Comparison of ENCODE assay signal across 16 cellular contexts in the genomic region with DNA sequence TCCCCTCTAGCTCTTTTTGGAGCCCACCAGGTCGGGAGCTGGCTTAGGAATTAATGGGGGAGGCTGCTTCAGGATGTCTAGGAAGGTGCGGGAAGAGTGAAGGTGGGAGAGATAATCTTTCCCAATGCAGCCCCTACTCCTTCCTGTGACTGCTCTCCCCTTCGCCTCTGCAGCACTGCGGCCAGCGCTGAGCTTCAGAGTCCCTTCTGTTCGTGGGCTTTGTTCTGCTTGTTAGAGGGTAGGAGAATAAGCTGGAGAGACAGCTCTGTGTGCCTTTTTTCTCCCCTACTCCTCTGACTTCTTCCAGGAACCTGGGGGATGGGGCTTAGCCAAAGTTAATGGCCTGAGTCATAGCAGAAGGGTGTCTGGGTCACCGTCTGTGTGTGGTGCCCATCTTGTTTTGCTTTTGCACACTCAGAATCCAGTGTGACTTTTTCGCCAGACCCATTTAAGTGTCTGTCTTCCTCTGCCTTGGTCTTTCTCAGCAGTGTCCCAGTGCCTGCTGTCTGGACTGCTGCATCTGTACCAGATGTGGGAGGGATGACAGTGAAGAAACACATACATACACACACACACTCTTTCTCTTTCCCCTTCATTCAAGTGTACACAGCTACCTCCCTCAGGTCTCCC. TPM values are rescaled to one million over a fixed set of nuclear protein-coding genes. Genes with fewer than 3 reads are reported as not detected.
A peak's percentile ranks its signal among the peaks of the same experiment; 100 is the strongest.
DNase-seq lines count a peak whose midpoint lies in the region; ATAC-seq and TF ChIP-seq lines count a peak whose summit lies in the region.
"Had no signal": no experiment of that assay in that cellular context is flagged by ENCODE, and none has a peak within 500 bp of the region (broad histone marks: within the 10 kb centered on the region; RNA-seq: fewer than 3 reads in every experiment).

No MANE protein-coding gene starts in this region.

- intact Hi-C loops in IMR-90 (cut with micrococcal nuclease), result no loop called here

- H3K4me1 Mint-ChIP-seq in endodermal cell (peaks cover 11% of the 10 kb centered on the region), neural progenitor cell (peaks cover 43% of the 10 kb centered on the region)
- H3K4me1 Mint-ChIP-seq in activated T-cell treated with anti-CD3 and anti-CD28 coated beads, Interleukin-2, amount 50 U/mL, for 4 hours (ENCODE audit: low read depth), result peaks cover 7% of the 10 kb centered on the region

- in situ Hi-C loops in IMR-90 (cut with MboI; ENCODE audit: low sequenced_read_pairs), result no loop called here

- H4K8ac ChIP-seq in IMR-90 (ENCODE audit: low read depth in 2 of 2, low read length in 2 of 2), result no peak overlapping the region

- H3K79me2 ChIP-seq in neural progenitor cell (ENCODE audit: low read depth), result peaks cover 40% of the 10 kb centered on the region

- no peak overlapping the region for H3K56ac ChIP-seq in IMR-90 (ENCODE audit: extremely low read depth, insufficient read depth, low read length)

- H3F3A ChIP-seq in neural progenitor cell (ENCODE audit: low read depth), result peaks cover 52% of the 10 kb centered on the region

- H3K36me3 Mint-ChIP-seq in endodermal cell (ENCODE audit: low read depth) (no peaks in the 10 kb centered on the region), neural progenitor cell (no peaks in the 10 kb centered on the region)
- no peaks in the 10 kb centered on the region for H3K36me3 Mint-ChIP-seq in activated T-cell treated with anti-CD3 and anti-CD28 coated beads, Interleukin-2, amount 50 U/mL, for 4 hours (ENCODE audit: insufficient read depth)

- no peak overlapping the region for H3K18ac ChIP-seq in IMR-90 (ENCODE audit: low read depth, low read length)

- H3K27ac ChIP-seq in IMR-90 (ENCODE audit: insufficient read depth, low read length) (no peak overlapping the region), endodermal cell (ENCODE audit: low read depth, low read length) (peak overlapping the region; percentile 25), neural progenitor cell (peak overlapping the region; percentile 59)

- H2BK120ac ChIP-seq in IMR-90 (ENCODE audit: low read depth, low read length), result no peak overlapping the region

- TF ChIP-seq CTCF in IMR-90 (conservative IDR thresholded peaks at IDR 0.05; ENCODE audit: low read depth, low read length), result no peak
- no peak for TF ChIP-seq CTCF in endodermal cell (conservative IDR thresholded peaks at IDR 0.05)
- no peak for TF ChIP-seq CTCF in neural progenitor cell (IDR thresholded peaks at IDR 0.05)

- H4K91ac ChIP-seq in IMR-90 (ENCODE audit: insufficient read depth, low read depth, low read length), result no peak overlapping the region

- H3K27me3 Mint-ChIP-seq in endodermal cell (ENCODE audit: insufficient read depth) (peaks cover 32% of the 10 kb centered on the region), neural progenitor cell (ENCODE audit: insufficient read depth, low read depth) (peaks cover 36% of the 10 kb centered on the region)
- peaks cover 7% of the 10 kb centered on the region for H3K27me3 Mint-ChIP-seq in activated T-cell treated with anti-CD3 and anti-CD28 coated beads, Interleukin-2, amount 50 U/mL, for 4 hours (ENCODE audit: low read depth)

- no peak overlapping the region; the same call in 2 of the 3 replicates for H2BK15ac ChIP-seq in IMR-90 (ENCODE audit: low read depth, low read length)

- H2AK5ac ChIP-seq in IMR-90 (ENCODE audit: low read depth, low read length), result no peak overlapping the region

- no peak overlapping the region for H3K4me3 ChIP-seq in IMR-90 (ENCODE audit: insufficient read depth, low read depth, low read length)
- H3K4me3 ChIP-seq in endodermal cell (ENCODE audit: low read length), result no peak overlapping the region
- peak overlapping the region; percentile 10 for H3K4me3 ChIP-seq in neural progenitor cell
- H3K4me3 ChIP-seq: mucosa of descending colon had no signal

- WGBS in IMR-90 (ENCODE audit: extremely low coverage in 2 of 2, insufficient read length in 1 of 2), 2 experiments, result 80% methylated on average over 1 of the region's 8 CpGs; no CpG with 5 or more reads in 1 of the 2 experiments
- WGBS in endodermal cell (ENCODE audit: insufficient coverage in 1 of 2, insufficient read length in 1 of 2), 2 experiments, result 76 to 100% methylated on average over 1 to 6 of the region's 8 CpGs

- ATAC-seq in IMR-90 (ENCODE audit: low read depth), result peak; percentile 39
- ATAC-seq in activated T-cell treated with anti-CD3 and anti-CD28 coated beads, Interleukin-2, amount 50 U/mL, for 4 hours, result no peak
- ATAC-seq: activated CD8-positive, alpha-beta T cell treated with anti-CD3 and anti-CD28 coated beads, Interleukin-2, amount 10 ng/mL, durations not matched to agents 7 days and 5 days; mucosa of descending colon; sciatic nerve had no signal

- no peak overlapping the region for H2BK5ac ChIP-seq in IMR-90 (ENCODE audit: low read depth, low read length, poor library complexity, severe bottlenecking)

- dilution Hi-C loops in IMR-90 (cut with HindIII; ENCODE audit: low sequenced_read_pairs, unreplicated experiment), result loop anchor here (25.0 kb wide), 1 partner anchor 109 kb away; no protein-coding TSS in a partner anchor

- no peak overlapping the region; the same call in 1 of the 2 replicates for H3K14ac ChIP-seq in IMR-90 (replicated peaks; ENCODE audit: low read depth, low read length)

- no peak overlapping the region for H4K5ac ChIP-seq in IMR-90 (ENCODE audit: low read depth, low read length)

- peaks cover 46% of the 10 kb centered on the region for H3K27me3 ChIP-seq in IMR-90 (ENCODE audit: control insufficient read depth, insufficient read depth, low read length)
- peaks cover 28% of the 10 kb centered on the region for H3K27me3 ChIP-seq in endodermal cell (ENCODE audit: control insufficient read depth, insufficient read depth, low read length, poor library complexity, severe bottlenecking)
- H3K27me3 ChIP-seq in neural progenitor cell, result peaks cover 18% of the 10 kb centered on the region

- no peaks in the 10 kb centered on the region for H3K9me3 Mint-ChIP-seq in endodermal cell
- no peaks in the 10 kb centered on the region for H3K9me3 Mint-ChIP-seq in neural progenitor cell
- no peaks in the 10 kb centered on the region for H3K9me3 Mint-ChIP-seq in activated T-cell treated with anti-CD3 and anti-CD28 coated beads, Interleukin-2, amount 50 U/mL, for 4 hours
- H3K9me3 Mint-ChIP-seq: central memory CD8-positive, alpha-beta T cell had no signal

- DNase-seq in COLO829 (ENCODE audit: low spot score) (peak; percentile 14), IMR-90 (peak; percentile 36), endodermal cell (peak; percentile 55), neural progenitor cell (ENCODE audit: low spot score) (peak; percentile 62), activated gamma-delta T cell treated with Interleukin-2 at 50 U/mL for 16 hours (no peak), HPDE6-E6E7 (ENCODE audit: extremely low spot score) (no peak), NCI-H2081 (lab: John Stamatoyannopoulos, UW) (no peak)
- DNase-seq in activated T-cell treated with anti-CD3 and anti-CD28 coated beads, Interleukin-2, amount 50 U/mL, for 4 hours, result no peak
- DNase-seq: activated CD8-positive, alpha-beta T cell treated with anti-CD3 and anti-CD28 coated beads, Interleukin-2, amount 10 ng/mL, durations not matched to agents 7 days and 5 days; activated gamma-delta T cell; COR-L47; mucosa of descending colon; NCI-H1048; T1000 had no signal

- peaks cover 0 to 4% of the 10 kb centered on the region in 2 experiments; a peak in 1 of 4 replicates for H3K79me1 ChIP-seq in IMR-90 (ENCODE audit: low read depth in 1 of 2, low read length in 2 of 2)

- H3K9me1 ChIP-seq in IMR-90 (ENCODE audit: insufficient read depth, low read length), result peaks cover 7% of the 10 kb centered on the region; the same call in 1 of the 2 replicates

- H3K9me3 ChIP-seq in IMR-90 (ENCODE audit: control insufficient read depth, insufficient read depth, low read length) (no peaks in the 10 kb centered on the region), endodermal cell (ENCODE audit: control insufficient read depth, low read length) (no peaks in the 10 kb centered on the region), neural progenitor cell (ENCODE audit: low read depth) (no peaks in the 10 kb centered on the region)
- H3K9me3 ChIP-seq: mucosa of descending colon had no signal

- TF ChIP-seq POLR2A in IMR-90 (IDR thresholded peaks at IDR 0.05; ENCODE audit: low read depth, low read length), result no peak

- no peak overlapping the region for H3K4me3 Mint-ChIP-seq in endodermal cell
- peak overlapping the region; percentile 65 for H3K4me3 Mint-ChIP-seq in neural progenitor cell
- H3K4me3 Mint-ChIP-seq in activated T-cell treated with anti-CD3 and anti-CD28 coated beads, Interleukin-2, amount 50 U/mL, for 4 hours, result no peak overlapping the region
- H3K4me3 Mint-ChIP-seq: activated CD8-positive, alpha-beta T cell treated with anti-CD3 and anti-CD28 coated beads, Interleukin-2, amount 10 ng/mL, durations not matched to agents 7 days and 5 days; central memory CD8-positive, alpha-beta T cell had no signal

- H3K4me1 ChIP-seq in IMR-90 (ENCODE audit: control insufficient read depth, insufficient read depth, low read length) (peaks cover 3% of the 10 kb centered on the region), endodermal cell (ENCODE audit: control insufficient read depth, insufficient read depth, low read length) (no peaks in the 10 kb centered on the region), neural progenitor cell (peaks cover 33% of the 10 kb centered on the region)

- H3K4ac ChIP-seq in IMR-90 (ENCODE audit: low read depth, low read length), result no peak overlapping the region

- H3K36me3 ChIP-seq in IMR-90 (ENCODE audit: control insufficient read depth, insufficient read depth, low read length) (no peaks in the 10 kb centered on the region), endodermal cell (ENCODE audit: control insufficient read depth, insufficient read depth, low read length) (no peaks in the 10 kb centered on the region), neural progenitor cell (no peaks in the 10 kb centered on the region)

- H2AFZ ChIP-seq in IMR-90 (replicated peaks; ENCODE audit: low read length, poor library complexity) (peak overlapping the region; percentile 53), neural progenitor cell (replicated peaks) (no peak overlapping the region)

- BruUV-seq in IMR-90 (replicated peaks; lab: Mats Ljungman, UMichigan), result no TSS peak

- TF ChIP-seq RAD21 in IMR-90 (IDR thresholded peaks at IDR 0.05; ENCODE audit: low read length), result no peak

- POLR2A ChIA-PET in IMR-90 (lab: Charles Lee; ENCODE audit: unreplicated experiment), result no interaction called here

- H3K27ac Mint-ChIP-seq in endodermal cell, result no peak overlapping the region
- no peak overlapping the region for H3K27ac Mint-ChIP-seq in neural progenitor cell
- H3K27ac Mint-ChIP-seq: activated CD8-positive, alpha-beta T cell treated with anti-CD3 and anti-CD28 coated beads, Interleukin-2, amount 10 ng/mL, durations not matched to agents 7 days and 5 days had no signal

- H4K20me1 ChIP-seq in IMR-90 (ENCODE audit: insufficient read depth, low read length) (no peaks in the 10 kb centered on the region), neural progenitor cell (ENCODE audit: low read depth) (peaks cover 57% of the 10 kb centered on the region)

- H3K4me2 ChIP-seq in IMR-90 (ENCODE audit: low read depth, low read length), result no peak overlapping the region; the same call in 1 of the 2 replicates
- peak overlapping the region; percentile 70 for H3K4me2 ChIP-seq in neural progenitor cell

- H2BK20ac ChIP-seq in IMR-90 (ENCODE audit: low read depth, low read length), result no peak overlapping the region

- no peak overlapping the region for H3K23ac ChIP-seq in IMR-90 (ENCODE audit: low read depth, low read length)

- CTCF ChIA-PET in IMR-90 (lab: Yijun Ruan, JAX), result interaction anchor here (1.0 kb wide), 1 partner anchor 80 kb away, joined by 3 read pairs; the partner anchor contains the start of gene B4GALNT1

- peak overlapping the region; percentile 39 for H2AK9ac ChIP-seq in IMR-90 (replicated peaks; ENCODE audit: low read depth, low read length, poor library complexity)

- H3K9ac ChIP-seq in IMR-90 (ENCODE audit: low read depth, low read length), result no peak overlapping the region
- H3K9ac ChIP-seq in endodermal cell (ENCODE audit: extremely low read depth, low read length, poor library complexity, severe bottlenecking), result no peak overlapping the region
- H3K9ac ChIP-seq in neural progenitor cell, result no peak overlapping the region

RNA-seq across cellular contexts. Expression of gene KIF5A, which starts 3.0 kb away (rescaled TPM):
- total RNA-seq in IMR-90 (2012; rRNA removed) (under 0.01 and 0.18 TPM in 2 replicates), endodermal cell (1 to 10 TPM; 2.3 to 4.5 TPM), neural progenitor cell (ENCODE audit: low replicate concordance) (7.9 and 8.6 TPM in 2 replicates)
- polyA plus RNA-seq in IMR-90 (2012; rRNA removed), result 0.09 and 0.15 TPM in 2 replicates
- polyA plus RNA-seq in IMR-90 (2012; cell fraction: cytosol; rRNA removed), result 0.03 and 0.10 TPM in 2 replicates
- polyA plus RNA-seq in IMR-90 (2012; cell fraction: nucleus; rRNA removed; ENCODE audit: low replicate concordance), result 0.48 and 1.3 TPM in 2 replicates
- polyA plus RNA-seq in endodermal cell (2013, experiment 1 of 2), result 17.2 TPM
- polyA plus RNA-seq in endodermal cell (2013, experiment 2 of 2), result 14.5 TPM
- total RNA-seq in activated T-cell treated with anti-CD3 and anti-CD28 coated beads, Interleukin-2, amount 50 U/mL, for 4 hours, result under 1 TPM; 0.56 to 0.98 (median 0.68) TPM

RNA-seq across cellular contexts. Expression of gene DCTN2, which starts 5.8 kb away (rescaled TPM):
- total RNA-seq in IMR-90 (2012; rRNA removed) (114 and 125 TPM in 2 replicates), endodermal cell (100 to 1,000 TPM; 110 to 114 TPM), neural progenitor cell (ENCODE audit: low replicate concordance) (147 and 192 TPM in 2 replicates)
- polyA plus RNA-seq in IMR-90 (2012; rRNA removed), result 107 and 130 TPM in 2 replicates
- 95.2 and 179 TPM in 2 replicates for polyA plus RNA-seq in IMR-90 (2012; cell fraction: cytosol; rRNA removed)
- 106 and 179 TPM in 2 replicates for polyA plus RNA-seq in IMR-90 (2012; cell fraction: nucleus; rRNA removed; ENCODE audit: low replicate concordance)
- polyA plus RNA-seq in endodermal cell (2013, experiment 1 of 2), result 164 TPM
- polyA plus RNA-seq in endodermal cell (2013, experiment 2 of 2), result 157 TPM
- total RNA-seq in activated T-cell treated with anti-CD3 and anti-CD28 coated beads, Interleukin-2, amount 50 U/mL, for 4 hours, result 10 to 100 TPM; 72.3 to 84.3 (median 74.6) TPM

RNA-seq across cellular contexts. Expression of gene MBD6, which starts 30.2 kb away (rescaled TPM):
- total RNA-seq in IMR-90 (2012; rRNA removed) (0.90 and 1.4 TPM in 2 replicates), endodermal cell (10 to 100 TPM; 49.2 to 88.2 TPM), neural progenitor cell (ENCODE audit: low replicate concordance) (3.6 and 5.4 TPM in 2 replicates)
- 7.9 and 9.3 TPM in 2 replicates for polyA plus RNA-seq in IMR-90 (2012; rRNA removed)
- 6.6 and 8.1 TPM in 2 replicates for polyA plus RNA-seq in IMR-90 (2012; cell fraction: cytosol; rRNA removed)
- 39.1 and 71.4 TPM in 2 replicates for polyA plus RNA-seq in IMR-90 (2012; cell fraction: nucleus; rRNA removed; ENCODE audit: low replicate concordance)
- polyA plus RNA-seq in endodermal cell (2013, experiment 1 of 2), result 42.9 TPM
- 32.4 TPM for polyA plus RNA-seq in endodermal cell (2013, experiment 2 of 2)
- 10 to 100 TPM; 56.3 to 59.4 (median 57.5) TPM for total RNA-seq in activated T-cell treated with anti-CD3 and anti-CD28 coated beads, Interleukin-2, amount 50 U/mL, for 4 hours

RNA-seq across cellular contexts. Expression of gene DDIT3, which starts 32.5 kb away (rescaled TPM):
- 12.2 and 19.4 TPM in 2 replicates for total RNA-seq in IMR-90 (2012; rRNA removed)
- 29.8 and 54.4 TPM in 2 replicates for polyA plus RNA-seq in IMR-90 (2012; rRNA removed)
- polyA plus RNA-seq in IMR-90 (2012; cell fraction: cytosol; rRNA removed), result 10.8 and 21.4 TPM in 2 replicates
- 49.3 and 215 TPM in 2 replicates for polyA plus RNA-seq in IMR-90 (2012; cell fraction: nucleus; rRNA removed; ENCODE audit: low replicate concordance)
- total RNA-seq in endodermal cell, result 10 to 100 TPM in 1 of 2 donors, 1 to 10 TPM in 1; 9.9 to 12.4 TPM
- 19.7 TPM for polyA plus RNA-seq in endodermal cell (2013, experiment 1 of 2)
- 12.3 TPM for polyA plus RNA-seq in endodermal cell (2013, experiment 2 of 2)
- 2.3 and 4.3 TPM in 2 replicates for total RNA-seq in neural progenitor cell (ENCODE audit: low replicate concordance)
- total RNA-seq in activated T-cell treated with anti-CD3 and anti-CD28 coated beads, Interleukin-2, amount 50 U/mL, for 4 hours, result 10 to 100 TPM in 2 of 3 donors, 1 to 10 TPM in 1; 9.2 to 12.2 (median 10.8) TPM

RNA-seq across cellular contexts. Expression of gene PIP4K2C, which starts 38.2 kb away (rescaled TPM):
- total RNA-seq in IMR-90 (2012; rRNA removed) (12.5 and 14.4 TPM in 2 replicates), endodermal cell (10 to 100 TPM; 40.9 to 45.5 TPM), neural progenitor cell (ENCODE audit: low replicate concordance) (15.5 and 23.4 TPM in 2 replicates)
- 20.0 and 23.1 TPM in 2 replicates for polyA plus RNA-seq in IMR-90 (2012; rRNA removed)
- 12.2 and 14.9 TPM in 2 replicates for polyA plus RNA-seq in IMR-90 (2012; cell fraction: cytosol; rRNA removed)
- polyA plus RNA-seq in IMR-90 (2012; cell fraction: nucleus; rRNA removed; ENCODE audit: low replicate concordance), result 6.3 and 18.0 TPM in 2 replicates
- polyA plus RNA-seq in endodermal cell (2013, experiment 1 of 2), result 20.1 TPM
- 19.4 TPM for polyA plus RNA-seq in endodermal cell (2013, experiment 2 of 2)
- 10 to 100 TPM; 28.6 to 32.0 (median 29.1) TPM for total RNA-seq in activated T-cell treated with anti-CD3 and anti-CD28 coated beads, Interleukin-2, amount 50 U/mL, for 4 hours

Comparison
In these comparisons a context has a peak if more than half of its experiments do, and no peak if none do; other contexts are left out.
1. DNase-seq: peak in COLO829 (single experiment), IMR-90 (single experiment), endodermal cell (single experiment) and neural progenitor cell (single experiment); none in activated gamma-delta T cell treated with Interleukin-2 at 50 U/mL for 16 hours (single experiment), HPDE6-E6E7 (single experiment), NCI-H2081 (0 of 2) and activated T-cell treated with anti-CD3 and anti-CD28 coated beads, Interleukin-2, amount 50 U/mL, for 4 hours (single experiment).